27 cellular contexts compared by ENCODE assay signal in genomic region chr5:158616707-158617106, GRCh38.
"Had no signal": no experiment of that assay in that cellular context is flagged by ENCODE, and none has a peak within 500 bp of the region (broad histone marks: within the 10 kb centered on the region; RNA-seq: fewer than 3 reads in every experiment).

No MANE protein-coding gene starts in this region.

- H3K27ac Mint-ChIP-seq: activated CD4-positive, alpha-beta memory T cell treated with anti-CD3 and anti-CD28 coated beads, Interleukin-2, amount 10 ng/mL, durations not matched to agents 7 days and 5 days; activated CD4-positive, alpha-beta T cell treated with anti-CD3 and anti-CD28 coated beads, Interleukin-2, amount 10 ng/mL, durations not matched to agents 7 days and 5 days; activated naive CD4-positive, alpha-beta T cell treated with anti-CD3 and anti-CD28 coated beads, Interleukin-2, amount 10 ng/mL, durations not matched to agents 7 days and 5 days; activated naive CD4-positive, alpha-beta T cell treated with anti-CD3 and anti-CD28 coated beads, Interleukin-2, amount 50 U/mL, for 72 hours; activated naive CD8-positive, alpha-beta T cell treated with anti-CD3 and anti-CD28 coated beads, Interleukin-2, amount 10 ng/mL, durations not matched to agents 7 days and 5 days; activated T-cell treated with anti-CD3 and anti-CD28 coated beads, Interleukin-2, amount 50 U/mL, for 24 hours; activated T-cell treated with anti-CD3 and anti-CD28 coated beads, Interleukin-2, amount 50 U/mL, for 72 hours; effector memory CD8-positive, alpha-beta T cell had no signal

- H3K36me3 Mint-ChIP-seq: activated naive CD4-positive, alpha-beta T cell treated with anti-CD3 and anti-CD28 coated beads, Interleukin-2, amount 10 ng/mL, durations not matched to agents 7 days and 5 days; activated naive CD4-positive, alpha-beta T cell treated with anti-CD3 and anti-CD28 coated beads, Interleukin-2, amount 50 U/mL, for 72 hours; activated naive CD8-positive, alpha-beta T cell treated with anti-CD3 and anti-CD28 coated beads, Interleukin-2, amount 10 ng/mL, durations not matched to agents 7 days and 5 days had no signal

- H3K36me3 ChIP-seq: esophagus muscularis mucosa had no signal

- H3K4me3 Mint-ChIP-seq: activated CD4-positive, alpha-beta memory T cell treated with anti-CD3 and anti-CD28 coated beads, Interleukin-2, amount 10 ng/mL, durations not matched to agents 7 days and 5 days; activated CD4-positive, alpha-beta T cell treated with anti-CD3 and anti-CD28 coated beads, Interleukin-2, amount 10 ng/mL, durations not matched to agents 7 days and 5 days; activated naive CD4-positive, alpha-beta T cell treated with anti-CD3 and anti-CD28 coated beads, Interleukin-2, amount 10 ng/mL, durations not matched to agents 7 days and 5 days; activated naive CD8-positive, alpha-beta T cell treated with anti-CD3 and anti-CD28 coated beads, Interleukin-2, amount 10 ng/mL, durations not matched to agents 7 days and 5 days; activated T-cell treated with anti-CD3 and anti-CD28 coated beads, Interleukin-2, amount 50 U/mL, for 24 hours; activated T-cell treated with anti-CD3 and anti-CD28 coated beads, Interleukin-2, amount 50 U/mL, for 72 hours; effector memory CD8-positive, alpha-beta T cell had no signal

- H3K9me3 Mint-ChIP-seq: activated CD4-positive, alpha-beta memory T cell treated with anti-CD3 and anti-CD28 coated beads, Interleukin-2, amount 10 ng/mL, durations not matched to agents 7 days and 5 days; activated CD4-positive, alpha-beta T cell treated with anti-CD3 and anti-CD28 coated beads, Interleukin-2, amount 10 ng/mL, durations not matched to agents 7 days and 5 days; activated naive CD4-positive, alpha-beta T cell treated with anti-CD3 and anti-CD28 coated beads, Interleukin-2, amount 10 ng/mL, durations not matched to agents 7 days and 5 days; activated naive CD4-positive, alpha-beta T cell treated with anti-CD3 and anti-CD28 coated beads, Interleukin-2, amount 50 U/mL, for 72 hours; activated naive CD8-positive, alpha-beta T cell treated with anti-CD3 and anti-CD28 coated beads, Interleukin-2, amount 10 ng/mL, durations not matched to agents 7 days and 5 days; activated T-cell treated with anti-CD3 and anti-CD28 coated beads, Interleukin-2, amount 50 U/mL, for 24 hours; activated T-cell treated with anti-CD3 and anti-CD28 coated beads, Interleukin-2, amount 50 U/mL, for 72 hours; effector memory CD8-positive, alpha-beta T cell had no signal

- DNase-seq: activated CD4-positive, alpha-beta memory T cell treated with anti-CD3 and anti-CD28 coated beads, Interleukin-2, amount 10 ng/mL, durations not matched to agents 7 days and 5 days; activated CD4-positive, alpha-beta T cell treated with anti-CD3 and anti-CD28 coated beads for 4 hours; activated CD4-positive, alpha-beta T cell treated with anti-CD3 and anti-CD28 coated beads, Interleukin-2, amount 10 ng/mL, durations not matched to agents 7 days and 5 days; activated CD4-positive, alpha-beta T cell treated with anti-CD3 and anti-CD28 coated beads, Interleukin-2, amount 50 U/mL, for 4 hours; activated CD4-positive, CD25-positive, alpha-beta regulatory T cell; activated CD4-positive, CD25-positive, alpha-beta regulatory T cell treated with anti-CD3 and anti-CD28 coated beads, Interleukin-2, amount 50 U/mL, for 72 hours; activated CD8-positive, alpha-beta memory T cell treated with anti-CD3 and anti-CD28 coated beads, Interleukin-2, amount 50 U/mL, for 48 hours; activated gamma-delta T cell; activated naive CD4-positive, alpha-beta T cell; activated naive CD4-positive, alpha-beta T cell treated with anti-CD3 and anti-CD28 coated beads, Interleukin-2, amount 10 ng/mL, durations not matched to agents 7 days and 5 days; activated naive CD8-positive, alpha-beta T cell treated with anti-CD3 and anti-CD28 coated beads, Interleukin-2, amount 10 ng/mL, durations not matched to agents 7 days and 5 days; activated T-cell treated with anti-CD3 and anti-CD28 coated beads for 4 hours; activated T-cell treated with anti-CD3 and anti-CD28 coated beads, Interleukin-2, amount 50 U/mL, for 24 hours; activated T-cell treated with anti-CD3 and anti-CD28 coated beads, Interleukin-2, amount 50 U/mL, for 72 hours; amniotic stem cell; aorta; body of pancreas; caudate nucleus; cortex of kidney; dermis blood vessel endothelial cell; effector CD4-positive, alpha-beta T cell; effector memory CD8-positive, alpha-beta T cell; erythroblast; head of caudate nucleus; T-helper 2 cell had no signal

- H3K9me3 ChIP-seq: body of pancreas, esophagus muscularis mucosa had no signal

- ATAC-seq: activated naive CD4-positive, alpha-beta T cell treated with anti-CD3 and anti-CD28 coated beads, Interleukin-2, amount 50 U/mL, for 72 hours; activated T-cell treated with anti-CD3 and anti-CD28 coated beads, Interleukin-2, amount 50 U/mL, for 72 hours; body of pancreas; effector memory CD8-positive, alpha-beta T cell had no signal

- H3K27me3 Mint-ChIP-seq: activated CD4-positive, alpha-beta memory T cell treated with anti-CD3 and anti-CD28 coated beads, Interleukin-2, amount 10 ng/mL, durations not matched to agents 7 days and 5 days; activated CD4-positive, alpha-beta T cell treated with anti-CD3 and anti-CD28 coated beads, Interleukin-2, amount 10 ng/mL, durations not matched to agents 7 days and 5 days; activated naive CD4-positive, alpha-beta T cell treated with anti-CD3 and anti-CD28 coated beads, Interleukin-2, amount 10 ng/mL, durations not matched to agents 7 days and 5 days; activated naive CD8-positive, alpha-beta T cell treated with anti-CD3 and anti-CD28 coated beads, Interleukin-2, amount 10 ng/mL, durations not matched to agents 7 days and 5 days; activated T-cell treated with anti-CD3 and anti-CD28 coated beads, Interleukin-2, amount 50 U/mL, for 24 hours; effector memory CD8-positive, alpha-beta T cell had no signal

- H3K4me3 ChIP-seq: body of pancreas, esophagus muscularis mucosa had no signal

- H3K4me1 Mint-ChIP-seq: activated CD4-positive, alpha-beta memory T cell treated with anti-CD3 and anti-CD28 coated beads, Interleukin-2, amount 10 ng/mL, durations not matched to agents 7 days and 5 days; activated CD4-positive, alpha-beta T cell treated with anti-CD3 and anti-CD28 coated beads, Interleukin-2, amount 10 ng/mL, durations not matched to agents 7 days and 5 days; activated naive CD4-positive, alpha-beta T cell treated with anti-CD3 and anti-CD28 coated beads, Interleukin-2, amount 10 ng/mL, durations not matched to agents 7 days and 5 days; activated naive CD8-positive, alpha-beta T cell treated with anti-CD3 and anti-CD28 coated beads, Interleukin-2, amount 10 ng/mL, durations not matched to agents 7 days and 5 days had no signal

- H3K27me3 ChIP-seq: body of pancreas, esophagus muscularis mucosa had no signal

- H3K27ac ChIP-seq: body of pancreas, esophagus muscularis mucosa had no signal
